In genomic region chr18:52747869-52748268, GRCh38 we compare ENCODE assay signal across 17 cellular contexts.
"Had no signal": no experiment of that assay in that cellular context is flagged by ENCODE, and none has a peak within 500 bp of the region (broad histone marks: within the 10 kb centered on the region; RNA-seq: fewer than 3 reads in every experiment).

No MANE protein-coding gene starts in this region.

- H3K4me2 ChIP-seq: SK-N-SH had no signal

- H3K9me3 ChIP-seq: SK-N-SH had no signal

- DNase-seq: KBM-7, NCI-H1092, NCI-H1105 treated with DMSO at 0.1 percent for 48 hours, NCI-H1417 treated with DMSO at 0.1 percent for 48 hours, NCI-H146, NCI-H1694 treated with DMSO at 0.1 percent for 48 hours, NCI-H1930, NCI-H2081, NCI-H2107, NCI-H2227 treated with DMSO at 0.1 percent for 48 hours, NCI-H524, NCI-H526 treated with DMSO at 0.1 percent for 48 hours, NCI-H774, RPMI8226, SHP77, SK-N-SH, SW 1271 had no signal

- H3K9ac ChIP-seq: SK-N-SH had no signal
